In the genomic region with DNA sequence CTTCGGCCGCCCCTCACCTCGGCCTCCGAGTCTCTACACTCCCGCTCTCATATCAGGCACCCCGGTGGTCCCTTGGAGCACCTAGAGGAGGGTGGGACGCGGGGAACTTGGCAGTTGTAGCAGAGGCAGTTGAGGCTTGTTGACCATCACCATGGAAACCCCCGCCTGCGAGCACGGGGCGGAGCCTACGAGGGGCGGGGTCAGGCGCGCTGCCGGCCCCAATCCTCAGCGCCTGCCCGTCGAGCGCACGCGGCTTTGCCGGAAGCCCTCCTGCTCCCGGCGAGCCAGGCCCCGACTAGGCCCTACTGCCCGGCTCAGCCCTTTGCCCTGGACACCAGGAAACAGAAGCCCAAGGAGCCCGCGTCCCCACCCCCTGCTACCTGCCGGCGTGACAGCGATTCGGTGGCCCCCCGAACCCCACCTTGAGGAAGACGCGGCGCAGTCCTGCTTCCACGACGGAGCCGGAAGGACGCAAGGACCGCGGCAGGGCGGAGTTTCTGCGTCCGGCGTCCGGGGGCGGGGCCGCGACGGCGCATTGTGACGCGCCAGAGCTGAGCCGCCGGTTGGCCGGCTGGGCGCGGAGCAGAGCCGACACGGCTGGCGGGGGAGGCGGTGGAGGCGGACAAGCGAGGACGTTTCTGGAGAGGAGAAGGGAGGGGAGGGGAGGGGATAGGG, we compare ENCODE assay signal across 1 cellular context.
TF ChIP-seq lines count a peak whose summit lies in the region.

A gene with protein sequence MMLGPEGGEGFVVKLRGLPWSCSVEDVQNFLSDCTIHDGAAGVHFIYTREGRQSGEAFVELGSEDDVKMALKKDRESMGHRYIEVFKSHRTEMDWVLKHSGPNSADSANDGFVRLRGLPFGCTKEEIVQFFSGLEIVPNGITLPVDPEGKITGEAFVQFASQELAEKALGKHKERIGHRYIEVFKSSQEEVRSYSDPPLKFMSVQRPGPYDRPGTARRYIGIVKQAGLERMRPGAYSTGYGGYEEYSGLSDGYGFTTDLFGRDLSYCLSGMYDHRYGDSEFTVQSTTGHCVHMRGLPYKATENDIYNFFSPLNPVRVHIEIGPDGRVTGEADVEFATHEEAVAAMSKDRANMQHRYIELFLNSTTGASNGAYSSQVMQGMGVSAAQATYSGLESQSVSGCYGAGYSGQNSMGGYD (minus strand): TSS at position 477 of the 675 bp plus-strand sequence. CDS start 21,302 bp downstream, outside the sequence.

TF ChIP-seq in GM12878, 131 proteins besides CTCF, POLR2A, EP300 and RAD21 (continued from another document and continues in another):
- TF ChIP-seq SIN3A (IDR thresholded peaks at IDR 0.05; ENCODE audit: low read depth, low read length) (peak; percentile 93), NR2C2 (IDR thresholded peaks at IDR 0.05; ENCODE audit: borderline replicate concordance, control insufficient read depth, insufficient read length, low read depth) (no peak), EGR1 (IDR thresholded peaks at IDR 0.05; ENCODE audit: borderline replicate concordance in 1 of 2, low read depth in 2 of 2, low read length in 2 of 2) (peak; percentile 36 to 82), RB1 (IDR thresholded peaks at IDR 0.05; ENCODE audit: borderline replicate concordance) (0 out of 2 replicates have a peak, but pooled peaks have one; percentile 81), BCL11A (IDR thresholded peaks at IDR 0.05; ENCODE audit: low read depth, low read length) (no peak), RELA (IDR thresholded peaks at IDR 0.05; ENCODE audit: borderline replicate concordance, partially characterized antibody) (peak; percentile 7), NR2C1 (IDR thresholded peaks at IDR 0.05) (no peak), ZNF384 (IDR thresholded peaks at IDR 0.05; ENCODE audit: borderline replicate concordance, low read depth, low read length) (no peak), SMARCA5 (IDR thresholded peaks at IDR 0.05) (no peak), BHLHE40 (IDR thresholded peaks at IDR 0.05; ENCODE audit: borderline replicate concordance in 1 of 2, low read depth in 2 of 2, low read length in 1 of 2) (peak in 1 of 2 experiments; percentile 85; a peak in 2 of 4 replicates), KAT2A (conservative IDR thresholded peaks at IDR 0.05; ENCODE audit: control insufficient read depth, low read depth, low read length) (no peak), CREM (IDR thresholded peaks at IDR 0.05; ENCODE audit: low read depth) (peak; percentile 79; the same call in 1 of the 2 replicates), ZNF622 (IDR thresholded peaks at IDR 0.05) (no peak), ZNF274 (IDR thresholded peaks at IDR 0.05; ENCODE audit: insufficient read depth, insufficient read length) (no peak), MXI1 (IDR thresholded peaks at IDR 0.05; ENCODE audit: low read depth, low read length) (peak; percentile 95), KDM1A (IDR thresholded peaks at IDR 0.05; ENCODE audit: borderline replicate concordance) (no peak), CBX3 (IDR thresholded peaks at IDR 0.05; ENCODE audit: borderline replicate concordance, low read depth) (no peak), JUNB (IDR thresholded peaks at IDR 0.05) (no peak), YBX1 (IDR thresholded peaks at IDR 0.05) (no peak), HDAC6 (IDR thresholded peaks at IDR 0.05; ENCODE audit: unreplicated experiment) (no peak), FOXK2 (IDR thresholded peaks at IDR 0.05) (peak; percentile 8; the same call in 1 of the 2 replicates), POLR2AphosphoS2 (IDR thresholded peaks at IDR 0.05; ENCODE audit: low read depth, low read length) (peak; percentile 60; the same call in 1 of the 2 replicates), STAT3 (IDR thresholded peaks at IDR 0.05; ENCODE audit: low read depth, low read length) (no peak), IRF4 (IDR thresholded peaks at IDR 0.05; ENCODE audit: low read depth, low read length) (no peak), TCF7 (IDR thresholded peaks at IDR 0.05; ENCODE audit: borderline replicate concordance) (no peak), CREB1 (IDR thresholded peaks at IDR 0.05; ENCODE audit: low read depth) (peak; percentile 91), ZNF24 (IDR thresholded peaks at IDR 0.05) (no peak), TCF12 (IDR thresholded peaks at IDR 0.05; ENCODE audit: low read depth, low read length) (no peak), RAD51 (IDR thresholded peaks at IDR 0.05) (no peak), RBBP5 (conservative IDR thresholded peaks at IDR 0.05) (no peak), SUZ12 (IDR thresholded peaks at IDR 0.05; ENCODE audit: unreplicated experiment) (no peak), NBN (IDR thresholded peaks at IDR 0.05) (peak; percentile 12; the same call in 1 of the 2 replicates), HDAC2 (IDR thresholded peaks at IDR 0.05) (0 out of 2 replicates have a peak, but pooled peaks have one; percentile 75), SRF (IDR thresholded peaks at IDR 0.05; ENCODE audit: low read depth in 2 of 2, low read length in 2 of 2) (0 out of 4 replicates have a peak, but pooled peaks of 1 of the 2 experiments have one; percentile 23), EED (IDR thresholded peaks at IDR 0.05; ENCODE audit: low read depth) (no peak), NR2F1 (conservative IDR thresholded peaks at IDR 0.05) (peak; percentile 26; the same call in 1 of the 2 replicates), ZZZ3 (IDR thresholded peaks at IDR 0.05; ENCODE audit: control insufficient read depth, insufficient read length, low read depth) (no peak), TARDBP (IDR thresholded peaks at IDR 0.05; ENCODE audit: borderline replicate concordance) (no peak), CBX5 (IDR thresholded peaks at IDR 0.05; ENCODE audit: low read depth) (no peak; the same call in 1 of the 2 replicates), GABPA (IDR thresholded peaks at IDR 0.05; ENCODE audit: low read depth) (peak; percentile 70), BACH1 (IDR thresholded peaks at IDR 0.05; ENCODE audit: borderline replicate concordance) (peak; percentile 62; the same call in 1 of the 2 replicates)
- TF ChIP-seq, protein P1, sequence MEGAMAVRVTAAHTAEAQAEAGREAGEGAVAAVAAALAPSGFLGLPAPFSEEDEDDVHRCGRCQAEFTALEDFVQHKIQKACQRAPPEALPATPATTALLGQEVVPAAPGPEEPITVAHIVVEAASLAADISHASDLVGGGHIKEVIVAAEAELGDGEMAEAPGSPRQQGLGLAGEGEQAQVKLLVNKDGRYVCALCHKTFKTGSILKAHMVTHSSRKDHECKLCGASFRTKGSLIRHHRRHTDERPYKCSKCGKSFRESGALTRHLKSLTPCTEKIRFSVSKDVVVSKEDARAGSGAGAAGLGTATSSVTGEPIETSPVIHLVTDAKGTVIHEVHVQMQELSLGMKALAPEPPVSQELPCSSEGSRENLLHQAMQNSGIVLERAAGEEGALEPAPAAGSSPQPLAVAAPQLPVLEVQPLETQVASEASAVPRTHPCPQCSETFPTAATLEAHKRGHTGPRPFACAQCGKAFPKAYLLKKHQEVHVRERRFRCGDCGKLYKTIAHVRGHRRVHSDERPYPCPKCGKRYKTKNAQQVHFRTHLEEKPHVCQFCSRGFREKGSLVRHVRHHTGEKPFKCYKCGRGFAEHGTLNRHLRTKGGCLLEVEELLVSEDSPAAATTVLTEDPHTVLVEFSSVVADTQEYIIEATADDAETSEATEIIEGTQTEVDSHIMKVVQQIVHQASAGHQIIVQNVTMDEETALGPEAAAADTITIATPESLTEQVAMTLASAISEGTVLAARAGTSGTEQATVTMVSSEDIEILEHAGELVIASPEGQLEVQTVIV (IDR thresholded peaks at IDR 0.05; ENCODE audit: borderline replicate concordance, partially characterized antibody), result peak; percentile 87
- TF ChIP-seq, protein P2, sequence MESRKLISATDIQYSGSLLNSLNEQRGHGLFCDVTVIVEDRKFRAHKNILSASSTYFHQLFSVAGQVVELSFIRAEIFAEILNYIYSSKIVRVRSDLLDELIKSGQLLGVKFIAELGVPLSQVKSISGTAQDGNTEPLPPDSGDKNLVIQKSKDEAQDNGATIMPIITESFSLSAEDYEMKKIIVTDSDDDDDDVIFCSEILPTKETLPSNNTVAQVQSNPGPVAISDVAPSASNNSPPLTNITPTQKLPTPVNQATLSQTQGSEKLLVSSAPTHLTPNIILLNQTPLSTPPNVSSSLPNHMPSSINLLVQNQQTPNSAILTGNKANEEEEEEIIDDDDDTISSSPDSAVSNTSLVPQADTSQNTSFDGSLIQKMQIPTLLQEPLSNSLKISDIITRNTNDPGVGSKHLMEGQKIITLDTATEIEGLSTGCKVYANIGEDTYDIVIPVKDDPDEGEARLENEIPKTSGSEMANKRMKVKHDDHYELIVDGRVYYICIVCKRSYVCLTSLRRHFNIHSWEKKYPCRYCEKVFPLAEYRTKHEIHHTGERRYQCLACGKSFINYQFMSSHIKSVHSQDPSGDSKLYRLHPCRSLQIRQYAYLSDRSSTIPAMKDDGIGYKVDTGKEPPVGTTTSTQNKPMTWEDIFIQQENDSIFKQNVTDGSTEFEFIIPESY (IDR thresholded peaks at IDR 0.05), result no peak
- TF ChIP-seq, protein P3, sequence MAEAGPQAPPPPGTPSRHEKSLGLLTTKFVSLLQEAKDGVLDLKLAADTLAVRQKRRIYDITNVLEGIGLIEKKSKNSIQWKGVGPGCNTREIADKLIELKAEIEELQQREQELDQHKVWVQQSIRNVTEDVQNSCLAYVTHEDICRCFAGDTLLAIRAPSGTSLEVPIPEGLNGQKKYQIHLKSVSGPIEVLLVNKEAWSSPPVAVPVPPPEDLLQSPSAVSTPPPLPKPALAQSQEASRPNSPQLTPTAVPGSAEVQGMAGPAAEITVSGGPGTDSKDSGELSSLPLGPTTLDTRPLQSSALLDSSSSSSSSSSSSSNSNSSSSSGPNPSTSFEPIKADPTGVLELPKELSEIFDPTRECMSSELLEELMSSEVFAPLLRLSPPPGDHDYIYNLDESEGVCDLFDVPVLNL (IDR thresholded peaks at IDR 0.05; ENCODE audit: low read depth, low read length), result no peak
- TF ChIP-seq, protein P4, sequence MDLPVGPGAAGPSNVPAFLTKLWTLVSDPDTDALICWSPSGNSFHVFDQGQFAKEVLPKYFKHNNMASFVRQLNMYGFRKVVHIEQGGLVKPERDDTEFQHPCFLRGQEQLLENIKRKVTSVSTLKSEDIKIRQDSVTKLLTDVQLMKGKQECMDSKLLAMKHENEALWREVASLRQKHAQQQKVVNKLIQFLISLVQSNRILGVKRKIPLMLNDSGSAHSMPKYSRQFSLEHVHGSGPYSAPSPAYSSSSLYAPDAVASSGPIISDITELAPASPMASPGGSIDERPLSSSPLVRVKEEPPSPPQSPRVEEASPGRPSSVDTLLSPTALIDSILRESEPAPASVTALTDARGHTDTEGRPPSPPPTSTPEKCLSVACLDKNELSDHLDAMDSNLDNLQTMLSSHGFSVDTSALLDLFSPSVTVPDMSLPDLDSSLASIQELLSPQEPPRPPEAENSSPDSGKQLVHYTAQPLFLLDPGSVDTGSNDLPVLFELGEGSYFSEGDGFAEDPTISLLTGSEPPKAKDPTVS (IDR thresholded peaks at IDR 0.05; ENCODE audit: low read depth, low read length), result no peak
- TF ChIP-seq, protein P5, sequence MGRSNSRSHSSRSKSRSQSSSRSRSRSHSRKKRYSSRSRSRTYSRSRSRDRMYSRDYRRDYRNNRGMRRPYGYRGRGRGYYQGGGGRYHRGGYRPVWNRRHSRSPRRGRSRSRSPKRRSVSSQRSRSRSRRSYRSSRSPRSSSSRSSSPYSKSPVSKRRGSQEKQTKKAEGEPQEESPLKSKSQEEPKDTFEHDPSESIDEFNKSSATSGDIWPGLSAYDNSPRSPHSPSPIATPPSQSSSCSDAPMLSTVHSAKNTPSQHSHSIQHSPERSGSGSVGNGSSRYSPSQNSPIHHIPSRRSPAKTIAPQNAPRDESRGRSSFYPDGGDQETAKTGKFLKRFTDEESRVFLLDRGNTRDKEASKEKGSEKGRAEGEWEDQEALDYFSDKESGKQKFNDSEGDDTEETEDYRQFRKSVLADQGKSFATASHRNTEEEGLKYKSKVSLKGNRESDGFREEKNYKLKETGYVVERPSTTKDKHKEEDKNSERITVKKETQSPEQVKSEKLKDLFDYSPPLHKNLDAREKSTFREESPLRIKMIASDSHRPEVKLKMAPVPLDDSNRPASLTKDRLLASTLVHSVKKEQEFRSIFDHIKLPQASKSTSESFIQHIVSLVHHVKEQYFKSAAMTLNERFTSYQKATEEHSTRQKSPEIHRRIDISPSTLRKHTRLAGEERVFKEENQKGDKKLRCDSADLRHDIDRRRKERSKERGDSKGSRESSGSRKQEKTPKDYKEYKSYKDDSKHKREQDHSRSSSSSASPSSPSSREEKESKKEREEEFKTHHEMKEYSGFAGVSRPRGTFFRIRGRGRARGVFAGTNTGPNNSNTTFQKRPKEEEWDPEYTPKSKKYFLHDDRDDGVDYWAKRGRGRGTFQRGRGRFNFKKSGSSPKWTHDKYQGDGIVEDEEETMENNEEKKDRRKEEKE (IDR thresholded peaks at IDR 0.05), result no peak
- TF ChIP-seq, protein P6, sequence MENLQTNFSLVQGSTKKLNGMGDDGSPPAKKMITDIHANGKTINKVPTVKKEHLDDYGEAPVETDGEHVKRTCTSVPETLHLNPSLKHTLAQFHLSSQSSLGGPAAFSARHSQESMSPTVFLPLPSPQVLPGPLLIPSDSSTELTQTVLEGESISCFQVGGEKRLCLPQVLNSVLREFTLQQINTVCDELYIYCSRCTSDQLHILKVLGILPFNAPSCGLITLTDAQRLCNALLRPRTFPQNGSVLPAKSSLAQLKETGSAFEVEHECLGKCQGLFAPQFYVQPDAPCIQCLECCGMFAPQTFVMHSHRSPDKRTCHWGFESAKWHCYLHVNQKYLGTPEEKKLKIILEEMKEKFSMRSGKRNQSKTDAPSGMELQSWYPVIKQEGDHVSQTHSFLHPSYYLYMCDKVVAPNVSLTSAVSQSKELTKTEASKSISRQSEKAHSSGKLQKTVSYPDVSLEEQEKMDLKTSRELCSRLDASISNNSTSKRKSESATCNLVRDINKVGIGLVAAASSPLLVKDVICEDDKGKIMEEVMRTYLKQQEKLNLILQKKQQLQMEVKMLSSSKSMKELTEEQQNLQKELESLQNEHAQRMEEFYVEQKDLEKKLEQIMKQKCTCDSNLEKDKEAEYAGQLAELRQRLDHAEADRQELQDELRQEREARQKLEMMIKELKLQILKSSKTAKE (IDR thresholded peaks at IDR 0.05; ENCODE audit: low read depth, poor library complexity, severe bottlenecking), result no peak
- TF ChIP-seq, protein P7, sequence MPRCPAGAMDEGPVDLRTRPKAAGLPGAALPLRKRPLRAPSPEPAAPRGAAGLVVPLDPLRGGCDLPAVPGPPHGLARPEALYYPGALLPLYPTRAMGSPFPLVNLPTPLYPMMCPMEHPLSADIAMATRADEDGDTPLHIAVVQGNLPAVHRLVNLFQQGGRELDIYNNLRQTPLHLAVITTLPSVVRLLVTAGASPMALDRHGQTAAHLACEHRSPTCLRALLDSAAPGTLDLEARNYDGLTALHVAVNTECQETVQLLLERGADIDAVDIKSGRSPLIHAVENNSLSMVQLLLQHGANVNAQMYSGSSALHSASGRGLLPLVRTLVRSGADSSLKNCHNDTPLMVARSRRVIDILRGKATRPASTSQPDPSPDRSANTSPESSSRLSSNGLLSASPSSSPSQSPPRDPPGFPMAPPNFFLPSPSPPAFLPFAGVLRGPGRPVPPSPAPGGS (IDR thresholded peaks at IDR 0.05; ENCODE audit: borderline replicate concordance, insufficient read depth, low read depth, low read length, poor library complexity, severe bottlenecking), result no peak
- TF ChIP-seq, protein P8, sequence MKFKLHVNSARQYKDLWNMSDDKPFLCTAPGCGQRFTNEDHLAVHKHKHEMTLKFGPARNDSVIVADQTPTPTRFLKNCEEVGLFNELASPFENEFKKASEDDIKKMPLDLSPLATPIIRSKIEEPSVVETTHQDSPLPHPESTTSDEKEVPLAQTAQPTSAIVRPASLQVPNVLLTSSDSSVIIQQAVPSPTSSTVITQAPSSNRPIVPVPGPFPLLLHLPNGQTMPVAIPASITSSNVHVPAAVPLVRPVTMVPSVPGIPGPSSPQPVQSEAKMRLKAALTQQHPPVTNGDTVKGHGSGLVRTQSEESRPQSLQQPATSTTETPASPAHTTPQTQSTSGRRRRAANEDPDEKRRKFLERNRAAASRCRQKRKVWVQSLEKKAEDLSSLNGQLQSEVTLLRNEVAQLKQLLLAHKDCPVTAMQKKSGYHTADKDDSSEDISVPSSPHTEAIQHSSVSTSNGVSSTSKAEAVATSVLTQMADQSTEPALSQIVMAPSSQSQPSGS (IDR thresholded peaks at IDR 0.05; ENCODE audit: low read length), result no peak
